ENCODE assay signal across 19 cellular contexts in genomic region chr7:45189151-45189970, GRCh38. TPM values are rescaled to one million over a fixed set of nuclear protein-coding genes. Genes with fewer than 3 reads are reported as not detected.
"Had no signal": no experiment of that assay in that cellular context is flagged by ENCODE, and none has a peak within 500 bp of the region (broad histone marks: within the 10 kb centered on the region; RNA-seq: fewer than 3 reads in every experiment).

No MANE protein-coding gene starts in this region.

- H3K9me3 ChIP-seq: gastrocnemius medialis, sigmoid colon, SK-N-SH, tibial artery had no signal

- H3K4me3 ChIP-seq: gastrocnemius medialis, sigmoid colon, tibial artery had no signal

- DNase-seq: activated CD4-positive, alpha-beta T cell treated with anti-CD3 and anti-CD28 coated beads for 1 hour; activated CD4-positive, alpha-beta T cell treated with anti-CD3 and anti-CD28 coated beads, Interleukin-2, amount 50 U/mL, for 4 hours; activated naive CD4-positive, alpha-beta T cell; activated naive CD8-positive, alpha-beta T cell treated with anti-CD3 and anti-CD28 coated beads, Interleukin-2, amount 10 ng/mL, durations not matched to agents 7 days and 5 days; anterior cingulate cortex; brain microvascular endothelial cell; cerebellar nuclear complex; gastrocnemius medialis; left colon; naive B cell; sigmoid colon; SK-N-SH; stimulated activated CD4-positive, alpha-beta T cell treated with anti-CD3 and anti-CD28 coated beads, Interleukin-1b, Interleukin-23, amount 100 ng/mL, for 48 hours; T-helper 1 cell; T1000; tibial artery had no signal

- H3K27ac ChIP-seq: brain microvascular endothelial cell, gastrocnemius medialis, sigmoid colon, tibial artery had no signal

- H3K4me2 ChIP-seq: SK-N-SH had no signal

- ATAC-seq: gastrocnemius medialis, left colon had no signal

- H3K4me1 ChIP-seq: gastrocnemius medialis, tibial artery had no signal

- H3K36me3 ChIP-seq: brain microvascular endothelial cell, gastrocnemius medialis, sigmoid colon, tibial artery had no signal

- H3K27me3 ChIP-seq: brain microvascular endothelial cell, gastrocnemius medialis, sigmoid colon, tibial artery had no signal

- H3K9ac ChIP-seq: SK-N-SH had no signal

RNA-seq across cellular contexts. Expression of gene RAMP3, which starts 31.8 kb away (rescaled TPM):
- total RNA-seq: activated naive CD8-positive, alpha-beta T cell treated with anti-CD3 and anti-CD28 coated beads, Interleukin-2, amount 10 ng/mL, durations not matched to agents 7 days and 5 days; endodermal cell; epithelial cell of proximal tubule; progenitor cell of endocrine pancreas had no signal
- polyA plus RNA-seq: SK-N-SH had no signal
